1 cellular context compared by ENCODE assay signal in genomic region chr1:230979389-230979716, GRCh38.
TF ChIP-seq lines count a peak whose summit lies in the region.

No MANE protein-coding gene starts in this region.

TF ChIP-seq in endothelial cell of umbilical vein, 7 proteins besides CTCF, POLR2A, EP300 and RAD21 (continued from another document):
- no peak for TF ChIP-seq MYC (IDR thresholded peaks at IDR 0.05; ENCODE audit: low read depth, low read length)
